Comparison of ENCODE assay signal across 1 cellular context in genomic region chr1:94068831-94069648, GRCh38.
TF ChIP-seq lines count a peak whose summit lies in the region.

No MANE protein-coding gene starts in this region.

TF ChIP-seq in H1, 55 proteins besides CTCF, POLR2A, EP300 and RAD21 (continued from another document):
- TF ChIP-seq NANOG (IDR thresholded peaks at IDR 0.05; ENCODE audit: insufficient read depth, low read depth, low read length, poor library complexity, severe bottlenecking) = peak; percentile 88
- no peak for TF ChIP-seq GTF2F1 (IDR thresholded peaks at IDR 0.05; ENCODE audit: borderline replicate concordance, low read depth, low read length)
- TF ChIP-seq CHD2 (IDR thresholded peaks at IDR 0.05; ENCODE audit: low read length) = no peak
- TF ChIP-seq TCF12 (IDR thresholded peaks at IDR 0.05; ENCODE audit: low read depth, low read length) = peak; percentile 92
- TF ChIP-seq SUZ12 (IDR thresholded peaks at IDR 0.05; ENCODE audit: low read length) = peak; percentile 31; the same call in 1 of the 2 replicates
- peak; percentile 97 for TF ChIP-seq POLR2AphosphoS5 (IDR thresholded peaks at IDR 0.05; ENCODE audit: low read depth, low read length)
- TF ChIP-seq EGR1 (IDR thresholded peaks at IDR 0.05; ENCODE audit: borderline replicate concordance, low read depth, low read length) = 0 out of 2 replicates have a peak, but pooled peaks have one; percentile 41
- peak; percentile 40; the same call in 1 of the 2 replicates for TF ChIP-seq TEAD4 (IDR thresholded peaks at IDR 0.05; ENCODE audit: low read depth, low read length)
- no peak for TF ChIP-seq TBP (IDR thresholded peaks at IDR 0.05; ENCODE audit: low read depth, low read length)
